9 cellular contexts compared by ENCODE assay signal in genomic region chr16:30697264-30698138, GRCh38. TPM values are rescaled to one million over a fixed set of nuclear protein-coding genes. Genes with fewer than 3 reads are reported as not detected.
DNase-seq lines count a peak whose midpoint lies in the region; ATAC-seq, FAIRE-seq and TF ChIP-seq lines count a peak whose summit lies in the region.
"Had no signal": no experiment of that assay in that cellular context is flagged by ENCODE, and none has a peak within 500 bp of the region (broad histone marks: within the 10 kb centered on the region; RNA-seq: fewer than 3 reads in every experiment).

No MANE protein-coding gene starts in this region.

- H2AFZ ChIP-seq in DND-41 (ENCODE audit: low read depth, low read length) = peak overlapping the region; percentile 63
- peak overlapping the region; percentile 91 for H2AFZ ChIP-seq in osteoblast (ENCODE audit: low read length)

- H3K4me1 ChIP-seq in DND-41 (ENCODE audit: insufficient read depth, low read length) (peaks cover 37% of the 10 kb centered on the region), HUES64 (ENCODE audit: insufficient read depth, low read length) (peaks cover 8% of the 10 kb centered on the region; the same call in 1 of the 2 replicates), osteoblast (ENCODE audit: insufficient read depth, low read length) (peaks cover 16% of the 10 kb centered on the region)

- H4K20me1 ChIP-seq in DND-41 (ENCODE audit: insufficient read depth, low read length) (peaks cover 19% of the 10 kb centered on the region; the same call in 1 of the 2 replicates), osteoblast (ENCODE audit: insufficient read depth, low read length) (peaks cover 17% of the 10 kb centered on the region)

- peaks cover 43% of the 10 kb centered on the region for H3K79me2 ChIP-seq in DND-41 (ENCODE audit: insufficient read depth, low read length)
- peaks cover 36% of the 10 kb centered on the region for H3K79me2 ChIP-seq in osteoblast (ENCODE audit: insufficient read depth, low read length)

- H3K36me3 ChIP-seq in DND-41 (ENCODE audit: insufficient read depth, low read length) (peaks cover 34% of the 10 kb centered on the region), HUES64 (ENCODE audit: insufficient read depth, low read length) (peaks cover 26% of the 10 kb centered on the region), osteoblast (ENCODE audit: insufficient read depth, low read length) (peaks cover 14% of the 10 kb centered on the region)

- no peak for FAIRE-seq in frontal cortex (lab: Jason Lieb, UNC)
- FAIRE-seq: colon had no signal

- H3K4me3 ChIP-seq in DND-41 (ENCODE audit: low read depth in 1 of 2, low read length in 2 of 2) (peak overlapping the region; percentile 7 to 84; a peak in 3 of 4 replicates), HUES64 (ENCODE audit: low read length) (peak overlapping the region; percentile 95), osteoblast (ENCODE audit: insufficient read depth, low read length) (peak overlapping the region; percentile 98)

- TF ChIP-seq CTCF in DND-41 (IDR thresholded peaks at IDR 0.05; ENCODE audit: borderline replicate concordance, extremely low read depth, low read length, poor library complexity, severe bottlenecking) (no peak), VCaP (conservative IDR thresholded peaks at IDR 0.05) (no peak), osteoblast (IDR thresholded peaks at IDR 0.05; ENCODE audit: extremely low read depth, low read depth, low read length) (no peak)

- H3K4me2 ChIP-seq in DND-41 (ENCODE audit: insufficient read depth, low read length) (peak overlapping the region; percentile 63), osteoblast (ENCODE audit: insufficient read depth, low read length) (peak overlapping the region; percentile 83)

- H3K27ac ChIP-seq in DND-41 (ENCODE audit: low read length) (peak overlapping the region; percentile 98), HUES64 (ENCODE audit: low read depth, low read length) (peak overlapping the region; percentile 100), VCaP (peak overlapping the region; percentile 97), osteoblast (ENCODE audit: low read depth, low read length) (peak overlapping the region; percentile 99)

- H3K27me3 ChIP-seq in DND-41 (ENCODE audit: insufficient read depth, low read length, poor library complexity) = no peaks in the 10 kb centered on the region
- peaks cover 49% of the 10 kb centered on the region for H3K27me3 ChIP-seq in HUES64 (ENCODE audit: insufficient read depth, low read length)
- no peaks in the 10 kb centered on the region for H3K27me3 ChIP-seq in osteoblast (ENCODE audit: insufficient read depth, low read length)

- H3K9ac ChIP-seq in DND-41 (ENCODE audit: low read depth, low read length) (peak overlapping the region; percentile 100), HUES64 (ENCODE audit: low read depth, low read length) (peak overlapping the region; percentile 100)

- 14% methylated on average over 26 of the region's 26 CpGs for WGBS in HUES64

- DNase-seq in DND-41 = no peak
- DNase-seq in frontal cortex (ENCODE audit: low spot score in 2 of 2) = peak; percentile 90 to 93
- DNase-seq in osteoblast (ENCODE audit: insufficient read length, low spot score, missing footprints) = peak; percentile 99
- DNase-seq in activated gamma-delta T cell (lab: John Stamatoyannopoulos, UW) = no peak
- DNase-seq in inferior parietal cortex (ENCODE audit: extremely low spot score) = no peak

- ATAC-seq in DND-41 (ENCODE audit: insufficient read depth, low read depth) (peak; percentile 89), GM19463 (IDR thresholded peaks at IDR 0.05; ENCODE audit: unreplicated experiment) (peak; percentile 83)

- H3K9me3 ChIP-seq in DND-41 (ENCODE audit: insufficient read depth, low read length, severe bottlenecking) (no peaks in the 10 kb centered on the region), HUES64 (ENCODE audit: insufficient read depth, low read depth, low read length) (no peaks in the 10 kb centered on the region), osteoblast (ENCODE audit: low read depth, low read length) (no peaks in the 10 kb centered on the region)

RNA-seq across cellular contexts. Expression of gene SRCAP, which starts 1.5 kb away (rescaled TPM):
- polyA plus RNA-seq in HUES64 (2013, experiment 1 of 2) = 23.3 TPM
- 25.3 TPM for polyA plus RNA-seq in HUES64 (2013, experiment 2 of 2)
- total RNA-seq in frontal cortex (14.3 TPM), osteoblast (16.3 and 19.2 TPM in 2 replicates)

RNA-seq across cellular contexts. Expression of gene FBRS, which starts 39.3 kb away (rescaled TPM):
- polyA plus RNA-seq in HUES64 (2013, experiment 1 of 2) = 9.2 TPM
- 12.8 TPM for polyA plus RNA-seq in HUES64 (2013, experiment 2 of 2)
- total RNA-seq in frontal cortex (8.2 TPM), osteoblast (24.5 and 30.8 TPM in 2 replicates)

RNA-seq across cellular contexts. Expression of gene PRR14, which starts 46.7 kb away (rescaled TPM):
- polyA plus RNA-seq in HUES64 (2013, experiment 1 of 2) = 11.0 TPM
- polyA plus RNA-seq in HUES64 (2013, experiment 2 of 2) = 16.6 TPM
- total RNA-seq in frontal cortex = 7.3 TPM
- 6.8 and 8.0 TPM in 2 replicates for total RNA-seq in osteoblast

RNA-seq across cellular contexts. Expression of gene PHKG2, which starts 50.7 kb away (rescaled TPM):
- 31.1 TPM for polyA plus RNA-seq in HUES64 (2013, experiment 1 of 2)
- polyA plus RNA-seq in HUES64 (2013, experiment 2 of 2) = 26.5 TPM
- total RNA-seq in frontal cortex = 8.6 TPM
- total RNA-seq in osteoblast = 20.3 and 25.0 TPM in 2 replicates

Comparison
In these comparisons a context has a peak if more than half of its experiments do, and no peak if none do; other contexts are left out.
1. DNase-seq: peak in frontal cortex (2 of 2) and osteoblast (single experiment); none in DND-41 (single experiment), activated gamma-delta T cell (single experiment) and inferior parietal cortex (single experiment).
2. H3K4me3 ChIP-seq: peak in every context shown above with its lines; median percentile 98 in osteoblast; 95 in HUES64; 46 in DND-41.
3. Peak in every context shown above with its lines, with median percentiles within 50 percentile points of each other: H3K27ac ChIP-seq.